ENCODE assay signal across 8 cellular contexts in the genomic region with DNA sequence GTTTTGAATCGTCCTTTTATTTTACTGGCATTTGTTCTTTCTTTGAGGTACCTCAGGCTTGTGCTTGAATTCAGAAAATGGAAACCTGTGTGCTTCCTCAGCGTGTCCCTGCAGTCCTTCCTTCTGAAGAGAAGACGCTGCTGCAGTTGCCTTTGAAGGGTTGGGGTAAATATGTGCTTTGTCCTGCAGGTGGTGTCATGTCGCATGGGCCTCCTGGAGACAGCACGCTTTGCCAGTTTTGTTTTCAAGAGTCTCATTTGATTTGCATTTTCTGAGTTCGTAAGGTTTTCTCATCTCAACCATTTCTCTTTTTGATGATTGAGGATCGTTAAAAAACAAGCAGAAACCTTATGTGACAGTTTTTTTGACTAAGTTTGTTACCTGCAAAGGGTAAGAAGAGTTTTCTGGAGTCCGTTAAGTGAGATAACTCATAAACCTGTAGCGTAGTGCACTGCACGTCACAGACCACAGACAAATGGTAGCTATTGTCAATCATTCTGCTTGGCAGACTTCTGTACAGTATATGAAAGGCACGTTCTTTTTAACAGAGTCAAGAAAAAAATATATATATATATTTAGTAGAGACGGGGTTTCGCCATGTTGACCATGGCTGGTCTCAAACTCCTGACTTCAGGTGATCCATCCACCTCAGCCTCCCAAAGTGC.
DNase-seq lines count a peak whose midpoint lies in the region; ATAC-seq and TF ChIP-seq lines count a peak whose summit lies in the region.

No MANE protein-coding gene starts in this region.

- H3K4me3 ChIP-seq in AG09309 (ENCODE audit: control insufficient read depth, low read depth, low read length), result no peak overlapping the region

- peak; percentile 73 for ATAC-seq in GM19035 (IDR thresholded peaks at IDR 0.05; ENCODE audit: unreplicated experiment)

- DNase-seq in AG09309 (ENCODE audit: low read depth) (no peak), NCI-H510A (lab: John Stamatoyannopoulos, UW) (peak; percentile 2), fibroblast of peridontal ligament (ENCODE audit: extremely low read depth) (peak; percentile 6), NCI-H446 (lab: John Stamatoyannopoulos, UW) (no peak), midbrain (lab: John Stamatoyannopoulos, UW) (no peak), activated gamma-delta T cell treated with Interleukin-2 at 50 U/mL for 16 hours (no peak)
- no peak for DNase-seq in activated CD8-positive, alpha-beta memory T cell treated with anti-CD3 and anti-CD28 coated beads for 24 hours

- TF ChIP-seq CTCF in AG09309 (IDR thresholded peaks at IDR 0.05; ENCODE audit: control insufficient read depth, insufficient read depth, low read depth, low read length, missing control alignments), result peak; percentile 36

Comparison
In these comparisons a context has a peak if more than half of its experiments do, and no peak if none do; other contexts are left out.
1. DNase-seq: peak in NCI-H510A (single experiment) and fibroblast of peridontal ligament (single experiment); none in AG09309 (single experiment), activated CD8-positive, alpha-beta memory T cell treated with anti-CD3 and anti-CD28 coated beads for 24 hours (single experiment), NCI-H446 (0 of 2), midbrain (single experiment) and activated gamma-delta T cell treated with Interleukin-2 at 50 U/mL for 16 hours (single experiment).